ENCODE assay signal across 20 cellular contexts in genomic region chr4:165474784-165475705, GRCh38.
DNase-seq lines count a peak whose midpoint lies in the region; ATAC-seq, FAIRE-seq and TF ChIP-seq lines count a peak whose summit lies in the region.
"Had no signal": no experiment of that assay in that cellular context is flagged by ENCODE, and none has a peak within 500 bp of the region (broad histone marks: within the 10 kb centered on the region; RNA-seq: fewer than 3 reads in every experiment).

No MANE protein-coding gene starts in this region.

- no peak for TF ChIP-seq POLR2A in heart left ventricle (IDR thresholded peaks at IDR 0.05)

- no peaks in the 10 kb centered on the region for H3K4me1 Mint-ChIP-seq in CD8-positive, alpha-beta memory T cell
- H3K4me1 Mint-ChIP-seq in astrocyte (ENCODE audit: low read depth, unreplicated experiment), result peaks cover 29% of the 10 kb centered on the region
- H3K4me1 Mint-ChIP-seq in endodermal cell, result no peaks in the 10 kb centered on the region
- no peaks in the 10 kb centered on the region for H3K4me1 Mint-ChIP-seq in type B pancreatic cell (ENCODE audit: unreplicated experiment)
- H3K4me1 Mint-ChIP-seq: CD4-positive, CD25-positive, alpha-beta regulatory T cell had no signal

- peak overlapping the region; percentile 67 for H3K27ac ChIP-seq in CD8-positive, alpha-beta memory T cell (ENCODE audit: low read depth, low read length)
- no peak overlapping the region for H3K27ac ChIP-seq in astrocyte (ENCODE audit: low read depth, low read length)
- no peak overlapping the region for H3K27ac ChIP-seq in endodermal cell (ENCODE audit: low read depth, low read length)
- H3K27ac ChIP-seq in heart left ventricle, result no peak overlapping the region
- H3K27ac ChIP-seq: GM23248 had no signal

- H3K36me3 Mint-ChIP-seq in CD8-positive, alpha-beta memory T cell, result no peaks in the 10 kb centered on the region
- peaks cover 31% of the 10 kb centered on the region for H3K36me3 Mint-ChIP-seq in astrocyte (ENCODE audit: low read depth, unreplicated experiment)
- H3K36me3 Mint-ChIP-seq in endodermal cell (ENCODE audit: low read depth), result peaks cover 8% of the 10 kb centered on the region
- H3K36me3 Mint-ChIP-seq in type B pancreatic cell, result peaks cover 28% of the 10 kb centered on the region
- H3K36me3 Mint-ChIP-seq: CD4-positive, CD25-positive, alpha-beta regulatory T cell; CD8-positive, alpha-beta T cell had no signal

- H3K27ac Mint-ChIP-seq in CD8-positive, alpha-beta memory T cell, result no peak overlapping the region
- H3K27ac Mint-ChIP-seq in astrocyte (ENCODE audit: unreplicated experiment) (peak overlapping the region; percentile 84), endodermal cell (no peak overlapping the region), type B pancreatic cell (peak overlapping the region; percentile 84)
- H3K27ac Mint-ChIP-seq: CD4-positive, CD25-positive, alpha-beta regulatory T cell; CD8-positive, alpha-beta T cell had no signal

- H4K20me1 ChIP-seq in astrocyte (ENCODE audit: insufficient read depth, low read length), result no peaks in the 10 kb centered on the region

- CTCF ChIA-PET in CD8-positive, alpha-beta memory T cell (lab: Charles Lee), result interaction anchor here (2.6 to 4.9 kb wide), 2 partner anchors 11 to 344 kb away, joined by 8 to 13 read pairs; no protein-coding TSS in a partner anchor

- H3K27me3 Mint-ChIP-seq in CD8-positive, alpha-beta memory T cell, result peaks cover 11 to 16% of the 10 kb centered on the region in 2 donors
- H3K27me3 Mint-ChIP-seq in astrocyte (ENCODE audit: low read depth, unreplicated experiment) (no peaks in the 10 kb centered on the region), endodermal cell (ENCODE audit: insufficient read depth) (no peaks in the 10 kb centered on the region), type B pancreatic cell (no peaks in the 10 kb centered on the region)

- H2AFZ ChIP-seq in astrocyte (ENCODE audit: low read depth, low read length), result no peak overlapping the region
- H2AFZ ChIP-seq: GM23248 had no signal

- no peak overlapping the region for H3K4me3 Mint-ChIP-seq in CD8-positive, alpha-beta memory T cell
- H3K4me3 Mint-ChIP-seq in astrocyte (ENCODE audit: unreplicated experiment) (no peak overlapping the region), endodermal cell (no peak overlapping the region), type B pancreatic cell (no peak overlapping the region)
- H3K4me3 Mint-ChIP-seq: CD4-positive, CD25-positive, alpha-beta regulatory T cell; CD8-positive, alpha-beta T cell had no signal

- DNase-seq in CD8-positive, alpha-beta memory T cell, result no peak
- DNase-seq in astrocyte (ENCODE audit: low read depth), result no peak
- no peak for DNase-seq in endodermal cell
- DNase-seq in type B pancreatic cell (ENCODE audit: extremely low spot score, unreplicated experiment), result no peak
- no peak for DNase-seq in heart left ventricle
- DNase-seq: C1 segment of cervical spinal cord; CD4-positive, CD25-positive, alpha-beta regulatory T cell; CD8-positive, alpha-beta T cell; DMS 273 treated with DMSO at 0.1 percent for 48 hours; DMS79; EL; GDM1; GM23248; H7; HCEC 1CT had no signal

- 84 to 100% methylated on average over 6 to 8 of the region's 8 CpGs for WGBS in endodermal cell (ENCODE audit: insufficient coverage in 1 of 2, insufficient read length in 1 of 2), 2 experiments
- 83 to 87% (median 87%) methylated on average over 8 of the region's 8 CpGs for WGBS in heart left ventricle, 4 donors

- H3K9ac ChIP-seq in astrocyte (ENCODE audit: low read length), result no peak overlapping the region
- no peak overlapping the region for H3K9ac ChIP-seq in endodermal cell (ENCODE audit: extremely low read depth, low read length, poor library complexity, severe bottlenecking)
- H3K9ac ChIP-seq: GM23248 had no signal

- H3K9me3 ChIP-seq in CD8-positive, alpha-beta memory T cell (ENCODE audit: low read length), result no peaks in the 10 kb centered on the region
- H3K9me3 ChIP-seq in astrocyte (ENCODE audit: insufficient read depth, low read depth, low read length), result peaks cover 3% of the 10 kb centered on the region
- peaks cover 84% of the 10 kb centered on the region for H3K9me3 ChIP-seq in endodermal cell (ENCODE audit: control insufficient read depth, low read length)
- peaks cover 0 to 32% (median 11%) of the 10 kb centered on the region in 12 donors for H3K9me3 ChIP-seq in heart left ventricle

- peaks cover 0 to 16% (median 6%) of the 10 kb centered on the region in 5 donors for H3K9me3 Mint-ChIP-seq in CD8-positive, alpha-beta memory T cell
- H3K9me3 Mint-ChIP-seq in astrocyte (ENCODE audit: unreplicated experiment) (peaks cover 27% of the 10 kb centered on the region), endodermal cell (peaks cover 6% of the 10 kb centered on the region), type B pancreatic cell (peaks cover 16% of the 10 kb centered on the region)

- POLR2A ChIA-PET in CD8-positive, alpha-beta memory T cell (lab: Charles Lee), result no interaction called here

- H3K4me3 ChIP-seq in CD8-positive, alpha-beta memory T cell (ENCODE audit: low read length), result no peak overlapping the region
- H3K4me3 ChIP-seq in astrocyte (ENCODE audit: insufficient read depth, low read depth, low read length), result no peak overlapping the region
- peak overlapping the region; percentile 71 for H3K4me3 ChIP-seq in endodermal cell (ENCODE audit: low read length)
- H3K4me3 ChIP-seq in heart left ventricle, result no peak overlapping the region
- H3K4me3 ChIP-seq: GM12878, GM23248 had no signal

- TF ChIP-seq CTCF in astrocyte (IDR thresholded peaks at IDR 0.05; ENCODE audit: insufficient read depth, low read depth, low read length) (no peak), endodermal cell (conservative IDR thresholded peaks at IDR 0.05) (no peak), type B pancreatic cell (conservative IDR thresholded peaks at IDR 0.05) (no peak), heart left ventricle (IDR thresholded peaks at IDR 0.05) (no peak)

- H3K4me1 ChIP-seq in CD8-positive, alpha-beta memory T cell (ENCODE audit: insufficient read depth, low read length), result no peaks in the 10 kb centered on the region
- peaks cover 10% of the 10 kb centered on the region for H3K4me1 ChIP-seq in astrocyte (ENCODE audit: insufficient read depth, low read length)
- no peaks in the 10 kb centered on the region for H3K4me1 ChIP-seq in endodermal cell (ENCODE audit: control insufficient read depth, insufficient read depth, low read length)
- no peaks in the 10 kb centered on the region for H3K4me1 ChIP-seq in heart left ventricle

- no peaks in the 10 kb centered on the region for H3K36me3 ChIP-seq in CD8-positive, alpha-beta memory T cell (ENCODE audit: insufficient read depth, low read length)
- H3K36me3 ChIP-seq in astrocyte (ENCODE audit: insufficient read depth, low read length), result no peaks in the 10 kb centered on the region
- peaks cover 94% of the 10 kb centered on the region for H3K36me3 ChIP-seq in endodermal cell (ENCODE audit: control insufficient read depth, insufficient read depth, low read length)
- no peaks in the 10 kb centered on the region for H3K36me3 ChIP-seq in heart left ventricle

- no peaks in the 10 kb centered on the region for H3K27me3 ChIP-seq in CD8-positive, alpha-beta memory T cell (ENCODE audit: insufficient read depth, low read length, poor library complexity, severe bottlenecking)
- H3K27me3 ChIP-seq in astrocyte (ENCODE audit: insufficient read depth, low read length), result no peaks in the 10 kb centered on the region
- H3K27me3 ChIP-seq in endodermal cell (ENCODE audit: control insufficient read depth, insufficient read depth, low read length, poor library complexity, severe bottlenecking), result no peaks in the 10 kb centered on the region
- no peaks in the 10 kb centered on the region for H3K27me3 ChIP-seq in heart left ventricle

- ATAC-seq in HG02642 (IDR thresholded peaks at IDR 0.05; ENCODE audit: poor library complexity, unreplicated experiment) (no peak), heart left ventricle (no peak), HG02610 (IDR thresholded peaks at IDR 0.05; ENCODE audit: unreplicated experiment) (no peak)
- ATAC-seq: CD8-positive, alpha-beta T cell; GM12878 had no signal

- no peak for FAIRE-seq in astrocyte (lab: Jason Lieb, UNC)
- FAIRE-seq: GM12878, GM19239, H1 had no signal

- no peaks in the 10 kb centered on the region for H3K79me2 ChIP-seq in astrocyte (ENCODE audit: insufficient read depth, low read length)

- no peak overlapping the region for H3K4me2 ChIP-seq in astrocyte (ENCODE audit: low read length)

- intact Hi-C loops in heart left ventricle (cut with DNase I), result no loop called here

Comparison
In these comparisons a context has a peak if more than half of its experiments do, and no peak if none do; other contexts are left out.
1. H3K27ac Mint-ChIP-seq: peak in astrocyte (single experiment) and type B pancreatic cell (single experiment); none in CD8-positive, alpha-beta memory T cell (0 of 8) and endodermal cell (single experiment).